In genomic region chr15:90191344-90191687, GRCh38 we compare ENCODE assay signal across 8 cellular contexts. TPM values are rescaled to one million over a fixed set of nuclear protein-coding genes. Genes with fewer than 3 reads are reported as not detected.
DNase-seq lines count a peak whose midpoint lies in the region; ATAC-seq, FAIRE-seq and TF ChIP-seq lines count a peak whose summit lies in the region.

No MANE protein-coding gene starts in this region.

- no peak overlapping the region for H3K9ac ChIP-seq in HCT116 (ENCODE audit: low read length)
- no peak overlapping the region for H3K9ac ChIP-seq in trophoblast cell (ENCODE audit: low read length)

- H3K36me3 ChIP-seq in HCT116 (ENCODE audit: control insufficient read depth in 1 of 2, insufficient read depth in 2 of 2, low read length in 2 of 2) = no peaks in the 10 kb centered on the region
- no peaks in the 10 kb centered on the region for H3K36me3 ChIP-seq in trophoblast cell (ENCODE audit: control insufficient read depth in 1 of 2, insufficient read depth in 2 of 2, low read length in 2 of 2)

- H4K91ac ChIP-seq in trophoblast cell (ENCODE audit: low read depth, low read length) = no peak overlapping the region

- no peak overlapping the region for H2BK12ac ChIP-seq in trophoblast cell (ENCODE audit: low read length)

- H3K79me1 ChIP-seq in trophoblast cell (ENCODE audit: low read length) = no peaks in the 10 kb centered on the region

- H3K27me3 ChIP-seq in HCT116 (ENCODE audit: insufficient read depth, low read length) (no peaks in the 10 kb centered on the region), trophoblast cell (ENCODE audit: insufficient read depth, low read length) (no peaks in the 10 kb centered on the region)

- H3K9me3 ChIP-seq in HCT116 (ENCODE audit: control insufficient read depth in 1 of 2, insufficient read depth in 1 of 2, low read depth in 1 of 2, low read length in 2 of 2) = no peaks in the 10 kb centered on the region
- no peaks in the 10 kb centered on the region for H3K9me3 ChIP-seq in trophoblast cell (ENCODE audit: insufficient read depth, low read depth, low read length)

- no TSS peak for BruUV-seq in HCT116 (replicated peaks; lab: Mats Ljungman, UMichigan)

- no peak for TF ChIP-seq CTCF in HCT116 (IDR thresholded peaks at IDR 0.05 in 2 of 3, conservative IDR thresholded peaks at IDR 0.05 in 1 of 3; ENCODE audit: borderline replicate concordance in 1 of 3, insufficient read depth in 1 of 3, low read depth in 2 of 3, low read length in 2 of 3)
- TF ChIP-seq CTCF in VCaP (conservative IDR thresholded peaks at IDR 0.05) = no peak

- no peaks in the 10 kb centered on the region for H3K9me2 ChIP-seq in HCT116 (ENCODE audit: insufficient read depth)

- no peak overlapping the region for H3K23ac ChIP-seq in trophoblast cell (ENCODE audit: low read length)

- intact Hi-C loops in HCT116 (cut with micrococcal nuclease) = no loop called here

- POLR2A ChIA-PET in HCT116 (lab: Charles Lee) = interaction anchor here (1.2 kb wide), 1 partner anchor 10 kb away, joined by 7 read pairs; the partner anchor contains the start of gene SEMA4B

- no peak overlapping the region for H3K4me3 ChIP-seq in HCT116 (replicated peaks in 1 of 2; ENCODE audit: low read depth in 1 of 2, low read length in 2 of 2)
- no peak overlapping the region for H3K4me3 ChIP-seq in trophoblast cell (ENCODE audit: low read depth, low read length)

- H3K27ac Mint-ChIP-seq in naive B cell = peak overlapping the region; percentile 82 to 100 (median 99)

- H3K4me1 Mint-ChIP-seq in naive B cell = peaks cover 64 to 94% (median 86%) of the 10 kb centered on the region in 3 donors

- RAD21 ChIA-PET in HCT116 (lab: Charles Lee; ENCODE audit: low non-redundant PET in 1 of 2, low total read pairs in 2 of 2, uncharacterized antibody in 2 of 2, unreplicated experiment in 2 of 2) = no interaction called here

- H3K4me3 Mint-ChIP-seq in naive B cell = peak overlapping the region; percentile 78 to 96 (median 90)

- H3K79me2 ChIP-seq in HCT116 (ENCODE audit: insufficient read depth, low read length) = peaks cover 8% of the 10 kb centered on the region; the same call in 1 of the 2 replicates
- H3K79me2 ChIP-seq in trophoblast cell (ENCODE audit: control insufficient read depth, insufficient read depth, low read length, poor library complexity) = no peaks in the 10 kb centered on the region

- TF ChIP-seq RAD21 in HCT116 (IDR thresholded peaks at IDR 0.05; ENCODE audit: low read depth) = no peak

- peak; percentile 51 for FAIRE-seq in GM12891 (lab: Jason Lieb, UNC)

- H2AFZ ChIP-seq in HCT116 (ENCODE audit: low read depth, low read length, poor library complexity, severe bottlenecking) = no peak overlapping the region
- no peak overlapping the region for H2AFZ ChIP-seq in trophoblast cell (ENCODE audit: insufficient read depth, low read length, poor library complexity)

- no peak for TF ChIP-seq POLR2A in GM12891 (IDR thresholded peaks at IDR 0.05; ENCODE audit: low read depth, low read length)
- no peak for TF ChIP-seq POLR2A in HCT116 (IDR thresholded peaks at IDR 0.05; ENCODE audit: borderline replicate concordance, extremely low read depth, insufficient read depth, insufficient read length)

- no peaks in the 10 kb centered on the region for H4K20me1 ChIP-seq in HCT116 (ENCODE audit: insufficient read depth)

- H3K4me1 ChIP-seq in HCT116 (ENCODE audit: control insufficient read depth in 1 of 2, insufficient read depth in 2 of 2, low read length in 2 of 2) = peaks cover 26 to 58% of the 10 kb centered on the region in 2 experiments
- H3K4me1 ChIP-seq in trophoblast cell (ENCODE audit: control insufficient read depth in 1 of 2, insufficient read depth in 2 of 2, low read length in 2 of 2) = no peaks in the 10 kb centered on the region

- H3K4ac ChIP-seq in trophoblast cell (ENCODE audit: low read depth, low read length) = no peak overlapping the region

- no peak overlapping the region for H3K18ac ChIP-seq in trophoblast cell (ENCODE audit: low read length)

- no peak for DNase-seq in GM12891 (ENCODE audit: insufficient read length, low spot score)
- DNase-seq in HCT116 (ENCODE audit: low read depth, low spot score) = no peak
- no peak for DNase-seq in naive B cell
- no peak for DNase-seq in activated gamma-delta T cell treated with Interleukin-2 at 50 U/mL for 16 hours
- no peak for DNase-seq in trophoblast cell
- DNase-seq in stimulated activated CD4-positive, alpha-beta T cell treated with anti-CD3 and anti-CD28 coated beads, Interleukin-2, amount 100 ng/mL, for 24 hours = no peak
- DNase-seq in NCI-H1417 treated with DMSO at 0.1 percent for 48 hours (lab: John Stamatoyannopoulos, UW) = no peak

- H2BK120ac ChIP-seq in trophoblast cell (ENCODE audit: insufficient read depth, low read length, poor library complexity) = no peak overlapping the region

- no peak overlapping the region for H4K12ac ChIP-seq in trophoblast cell (ENCODE audit: low read depth, low read length)

- H3K27me3 Mint-ChIP-seq in naive B cell = no peaks in the 10 kb centered on the region

- no peak for ATAC-seq in HCT116
- peak; percentile 42 to 43 for ATAC-seq in naive B cell (ENCODE audit: low read depth in 2 of 2)

- H2BK5ac ChIP-seq in trophoblast cell (ENCODE audit: low read depth, low read length, poor library complexity) = no peak overlapping the region

- H3K36me3 Mint-ChIP-seq in naive B cell = peaks cover 9 to 12% of the 10 kb centered on the region in 2 donors

- peak overlapping the region; percentile 56 for H3K27ac ChIP-seq in HCT116 (ENCODE audit: low read depth, low read length)
- peak overlapping the region; percentile 70 for H3K27ac ChIP-seq in VCaP
- no peak overlapping the region for H3K27ac ChIP-seq in trophoblast cell (ENCODE audit: low read depth, low read length)

- no peak overlapping the region for H3K14ac ChIP-seq in trophoblast cell (ENCODE audit: low read length)

- no CpG with 5 or more reads among the region's 3 CpGs for WGBS in trophoblast cell (ENCODE audit: extremely low coverage, insufficient coverage, insufficient read length)

- CTCF ChIA-PET in HCT116 (lab: Charles Lee) = interaction anchor here (1.1 to 1.3 kb wide), 2 partner anchors 30 to 451 kb away, joined by 3 to 4 read pairs; no protein-coding TSS in a partner anchor

- H3K9me3 Mint-ChIP-seq in naive B cell = no peaks in the 10 kb centered on the region

- H3K4me2 ChIP-seq in HCT116 (ENCODE audit: low read length) (peak overlapping the region; percentile 59), trophoblast cell (ENCODE audit: low read length) (no peak overlapping the region)

- H4K8ac ChIP-seq in trophoblast cell (ENCODE audit: low read depth, low read length) = no peak overlapping the region

- H2AK5ac ChIP-seq in trophoblast cell (ENCODE audit: low read length) = no peak overlapping the region

TF ChIP-seq in GM12891, 5 proteins besides CTCF, POLR2A, EP300 and RAD21:
- TF ChIP-seq POU2F2 (IDR thresholded peaks at IDR 0.05; ENCODE audit: low read depth, low read length) = no peak
- TF ChIP-seq SPI1 (IDR thresholded peaks at IDR 0.05; ENCODE audit: low read depth, low read length) = no peak
- no peak for TF ChIP-seq PAX5 (IDR thresholded peaks at IDR 0.05; ENCODE audit: insufficient read depth, low read length, severe bottlenecking)
- TF ChIP-seq POLR2AphosphoS5 (IDR thresholded peaks at IDR 0.05; ENCODE audit: low read depth, low read length) = no peak
- no peak for TF ChIP-seq TAF1 (IDR thresholded peaks at IDR 0.05; ENCODE audit: low read depth, low read length)
TF ChIP-seq in GM12891: peak in this region for 0.

TF ChIP-seq in HCT116, 20 proteins besides CTCF, POLR2A, EP300 and RAD21 (continues in another document):
- no peak for TF ChIP-seq EZH2phosphoT487 (IDR thresholded peaks at IDR 0.05; ENCODE audit: borderline replicate concordance)
- no peak for TF ChIP-seq ZFX (IDR thresholded peaks at IDR 0.05)
- no peak for TF ChIP-seq FOSL1 (IDR thresholded peaks at IDR 0.05; ENCODE audit: low read depth)
- no peak for TF ChIP-seq ELF1 (IDR thresholded peaks at IDR 0.05; ENCODE audit: borderline replicate concordance, low read depth)
- no peak for TF ChIP-seq MAX (IDR thresholded peaks at IDR 0.05)
- TF ChIP-seq JUND (IDR thresholded peaks at IDR 0.05) = no peak
- no peak for TF ChIP-seq ZNF274 (IDR thresholded peaks at IDR 0.05; ENCODE audit: low read depth, low read length)
- no peak for TF ChIP-seq CEBPB (IDR thresholded peaks at IDR 0.05; ENCODE audit: low read depth)
- no peak for TF ChIP-seq ATF3 (IDR thresholded peaks at IDR 0.05)

RNA-seq across cellular contexts. Expression of gene SEMA4B, which starts 9.8 kb away (rescaled TPM):
- polyA plus RNA-seq in GM12891 (2012; ENCODE audit: low read depth, missing spikeins) = 8.2 TPM
- total RNA-seq in HCT116 (2021; ENCODE audit: unreplicated experiment) = 98.6 TPM
- polyA plus RNA-seq in HCT116 (2012) = 180 and 260 TPM in 2 replicates
- 100 to 1,000 TPM in 4 of 6 donors, 10 to 100 TPM in 2; 96.8 to 172 (median 103) TPM for polyA plus RNA-seq in naive B cell (ENCODE audit: low read depth in 6 of 6)
- 20.8 and 21.0 TPM in 2 replicates for polyA plus RNA-seq in trophoblast cell (2013)

RNA-seq across cellular contexts. Expression of gene CIB1, which starts 42.4 kb away (rescaled TPM):
- polyA plus RNA-seq in GM12891 (2012; ENCODE audit: low read depth, missing spikeins) = 88.7 TPM
- 92.7 TPM for total RNA-seq in HCT116 (2021; ENCODE audit: unreplicated experiment)
- 261 and 304 TPM in 2 replicates for polyA plus RNA-seq in HCT116 (2012)
- polyA plus RNA-seq in naive B cell (ENCODE audit: low read depth in 6 of 6) = 100 to 1,000 TPM; 204 to 259 (median 235) TPM
- polyA plus RNA-seq in trophoblast cell (2013) = 32.9 and 34.6 TPM in 2 replicates

RNA-seq across cellular contexts. Expression of gene GDPGP1, which starts 42.7 kb away (rescaled TPM):
- 2.0 TPM for polyA plus RNA-seq in GM12891 (2012; ENCODE audit: low read depth, missing spikeins)
- 15.4 TPM for total RNA-seq in HCT116 (2021; ENCODE audit: unreplicated experiment)
- polyA plus RNA-seq in HCT116 (2012) = 8.6 and 12.6 TPM in 2 replicates
- 1 to 10 TPM in 4 of 6 donors, under 1 TPM in 2; 0.70 to 2.1 (median 1.3) TPM for polyA plus RNA-seq in naive B cell (ENCODE audit: low read depth in 6 of 6)
- 1.3 and 1.5 TPM in 2 replicates for polyA plus RNA-seq in trophoblast cell (2013)

RNA-seq across cellular contexts. Expression of gene TTLL13, which starts 58.0 kb away (rescaled TPM):
- 0.06 TPM for polyA plus RNA-seq in GM12891 (2012; ENCODE audit: low read depth, missing spikeins)
- total RNA-seq in HCT116 (2021; ENCODE audit: unreplicated experiment) = 1.0 TPM
- 0.95 and 1.8 TPM in 2 replicates for polyA plus RNA-seq in HCT116 (2012)
- polyA plus RNA-seq in naive B cell (ENCODE audit: low read depth in 6 of 6) = 1 to 10 TPM in 1 of 6 donors, under 1 TPM in 3, not detected in 2; 0.11 to 1.4 (median 0.34) TPM
- 0.05 and 0.06 TPM in 2 replicates for polyA plus RNA-seq in trophoblast cell (2013)
